Comparison of ENCODE assay signal across 8 cellular contexts in genomic region chr22:41204992-41205900, GRCh38. TPM values are rescaled to one million over a fixed set of nuclear protein-coding genes. Genes with fewer than 3 reads are reported as not detected.
DNase-seq lines count a peak whose midpoint lies in the region; ATAC-seq and TF ChIP-seq lines count a peak whose summit lies in the region.

Gene L3MBTL2 (plus strand): TSS chr22:41205312. CDS start chr22:41205363, 51 bp downstream.

- peak within 1 kb of the TSS; percentile 94 for H3K27ac Mint-ChIP-seq in activated CD4-positive, alpha-beta T cell treated with anti-CD3 and anti-CD28 coated beads, Interleukin-2, amount 10 ng/mL, durations not matched to agents 24 days and 14 days

- no peaks in the 10 kb centered on the region; the same call in 1 of the 2 replicates for H3K36me3 ChIP-seq in BJ (ENCODE audit: control insufficient read depth, insufficient read depth, low read length)

- H3K4me1 Mint-ChIP-seq in activated CD4-positive, alpha-beta T cell treated with anti-CD3 and anti-CD28 coated beads, Interleukin-2, amount 10 ng/mL, durations not matched to agents 24 days and 14 days: peaks cover 20% of the 10 kb centered on the region

- intact Hi-C loops in activated CD4-positive, alpha-beta T cell treated with anti-CD3 and anti-CD28 coated beads, Interleukin-2, amount 10 ng/mL, durations not matched to agents 24 days and 14 days (cut with micrococcal nuclease): loop anchor here (1.0 to 2.0 kb wide), 4 partner anchors 80 to 348 kb away; partner anchors contain the start of genes RBX1, ST13 and XPNPEP3

- no peaks in the 10 kb centered on the region; the same call in 1 of the 2 replicates for H3K27me3 ChIP-seq in BJ (ENCODE audit: control insufficient read depth, insufficient read depth, low read length)
- no peaks in the 10 kb centered on the region for H3K27me3 ChIP-seq in layer of hippocampus (ENCODE audit: control insufficient read depth, insufficient read depth, low read length)

- H3K27me3 Mint-ChIP-seq in activated CD4-positive, alpha-beta T cell treated with anti-CD3 and anti-CD28 coated beads, Interleukin-2, amount 10 ng/mL, durations not matched to agents 24 days and 14 days: peaks cover 19% of the 10 kb centered on the region

- ATAC-seq in GM19324 (IDR thresholded peaks at IDR 0.05; ENCODE audit: low FRiP score, unreplicated experiment) (peak; percentile 94), HG03469 (IDR thresholded peaks at IDR 0.05; ENCODE audit: unreplicated experiment) (peak; percentile 84)

- peak within 1 kb of the TSS; percentile 94 for H3K4me3 Mint-ChIP-seq in activated CD4-positive, alpha-beta T cell treated with anti-CD3 and anti-CD28 coated beads, Interleukin-2, amount 10 ng/mL, durations not matched to agents 24 days and 14 days

- no peaks in the 10 kb centered on the region for H3K9me3 Mint-ChIP-seq in activated CD4-positive, alpha-beta T cell treated with anti-CD3 and anti-CD28 coated beads, Interleukin-2, amount 10 ng/mL, durations not matched to agents 24 days and 14 days

- CTCF ChIA-PET in BJ (lab: Yijun Ruan, JAX): no interaction called here

- TF ChIP-seq CTCF in BJ (IDR thresholded peaks at IDR 0.05; ENCODE audit: insufficient read depth, low read depth, low read length) (no peak), coronary artery (IDR thresholded peaks at IDR 0.05) (no peak)

- DNase-seq in BJ (ENCODE audit: low read depth): peak; percentile 79
- peak; percentile 88 for DNase-seq in NCI-H526 treated with DMSO at 0.1 percent for 48 hours (lab: John Stamatoyannopoulos, UW)
- peak; percentile 100 for DNase-seq in activated CD4-positive, alpha-beta T cell treated with anti-CD3 and anti-CD28 coated beads, Interleukin-2, amount 10 ng/mL, durations not matched to agents 24 days and 14 days
- peak; percentile 98 for DNase-seq in coronary artery (ENCODE audit: low spot score)
- peak; percentile 95 to 96 for DNase-seq in stimulated activated CD4-positive, alpha-beta T cell treated with anti-CD3 and anti-CD28 coated beads, Interleukin-1b, Interleukin-23, amount 100 ng/mL, for 4 hours (ENCODE audit: low read depth in 2 of 2)

- POLR2A ChIA-PET in BJ (lab: Charles Lee): no interaction called here

- H3K27ac ChIP-seq in coronary artery: peak within 1 kb of the TSS; percentile 50 to 67
- peak within 1 kb of the TSS; percentile 80 for H3K27ac ChIP-seq in layer of hippocampus (ENCODE audit: low read depth, low read length)

- peaks cover 21% of the 10 kb centered on the region for H3K36me3 Mint-ChIP-seq in activated CD4-positive, alpha-beta T cell treated with anti-CD3 and anti-CD28 coated beads, Interleukin-2, amount 10 ng/mL, durations not matched to agents 24 days and 14 days (ENCODE audit: low read depth)

- H3K4me3 ChIP-seq in BJ (ENCODE audit: low read depth, low read length): peak within 1 kb of the TSS; percentile 80
- H3K4me3 ChIP-seq in coronary artery: peak within 1 kb of the TSS; percentile 74

RNA-seq across cellular contexts. Expression of gene L3MBTL2, which starts in this region (rescaled TPM):
- polyA plus RNA-seq in BJ (2011; rRNA removed): 17.8 and 26.5 TPM in 2 replicates
- polyA minus RNA-seq in BJ (2011; rRNA and poly(A)+ RNA removed): 17.1 and 24.8 TPM in 2 replicates
- total RNA-seq in activated CD4-positive, alpha-beta T cell treated with anti-CD3 and anti-CD28 coated beads, Interleukin-2, amount 10 ng/mL, durations not matched to agents 24 days and 14 days: 53.3 and 55.0 TPM in 2 replicates

Comparison
In these comparisons a context has a peak if more than half of its experiments do, and no peak if none do; other contexts are left out.
1. Peak in every context shown above with its lines: DNase-seq, ATAC-seq, H3K4me3 ChIP-seq and H3K27ac ChIP-seq.